12 cellular contexts compared by ENCODE assay signal in genomic region chr17:41065829-41066624, GRCh38. TPM values are rescaled to one million over a fixed set of nuclear protein-coding genes. Genes with fewer than 3 reads are reported as not detected.
DNase-seq lines count a peak whose midpoint lies in the region; ATAC-seq, FAIRE-seq and TF ChIP-seq lines count a peak whose summit lies in the region.
"Had no signal": no experiment of that assay in that cellular context is flagged by ENCODE, and none has a peak within 500 bp of the region (broad histone marks: within the 10 kb centered on the region; RNA-seq: fewer than 3 reads in every experiment).

Gene KRTAP2-4, minus strand, starts transcription at chr17:41065879. Its CDS starts 34 bp downstream, at chr17:41065845.

- H3K36me3 ChIP-seq in astrocyte (ENCODE audit: insufficient read depth, low read length) = no peaks in the 10 kb centered on the region
- H3K36me3 ChIP-seq in H7 (replicated peaks; ENCODE audit: control insufficient read depth, insufficient read depth, low read length) = no peaks in the 10 kb centered on the region

- BruUV-seq in Calu3 (replicated peaks; lab: Mats Ljungman, UMichigan) = no TSS peak

- FAIRE-seq in astrocyte (lab: Jason Lieb, UNC) = peak; percentile 97

- no peaks in the 10 kb centered on the region for H3K79me2 ChIP-seq in astrocyte (ENCODE audit: insufficient read depth, low read length)

- H3K4me1 ChIP-seq in astrocyte (ENCODE audit: insufficient read depth, low read length) = peaks cover 37% of the 10 kb centered on the region

- H3K4me3 Mint-ChIP-seq in Calu3 (ENCODE audit: low read depth, unreplicated experiment) (no peak within 1 kb of the TSS), astrocyte (ENCODE audit: unreplicated experiment) (no peak within 1 kb of the TSS)
- H3K4me3 Mint-ChIP-seq: immature natural killer cell, nephron had no signal

- H3K27me3 Mint-ChIP-seq in Calu3 (ENCODE audit: unreplicated experiment) (no peaks in the 10 kb centered on the region), astrocyte (ENCODE audit: low read depth, unreplicated experiment) (no peaks in the 10 kb centered on the region)

- no peaks in the 10 kb centered on the region for H3K9me3 ChIP-seq in astrocyte (ENCODE audit: insufficient read depth, low read depth, low read length)

- H3K9me3 Mint-ChIP-seq in Calu3 (ENCODE audit: low read depth, unreplicated experiment) (no peaks in the 10 kb centered on the region), astrocyte (ENCODE audit: unreplicated experiment) (peaks cover 2% of the 10 kb centered on the region)
- H3K9me3 Mint-ChIP-seq: nephron had no signal

- peak within 1 kb of the TSS; percentile 16 for H3K4me2 ChIP-seq in astrocyte (ENCODE audit: low read length)

- ATAC-seq in GM21367 (IDR thresholded peaks at IDR 0.05; ENCODE audit: unreplicated experiment) = no peak

- peak within 1 kb of the TSS; percentile 86 for H3K27ac ChIP-seq in astrocyte (ENCODE audit: low read depth, low read length)

- H2AFZ ChIP-seq in astrocyte (ENCODE audit: low read depth, low read length) = no peak within 1 kb of the TSS

- peak within 1 kb of the TSS; percentile 25 for H3K27ac Mint-ChIP-seq in Calu3 (ENCODE audit: unreplicated experiment)
- peak within 1 kb of the TSS; percentile 83 for H3K27ac Mint-ChIP-seq in astrocyte (ENCODE audit: unreplicated experiment)
- H3K27ac Mint-ChIP-seq: immature natural killer cell, nephron had no signal

- H3K4me3 ChIP-seq in astrocyte (ENCODE audit: insufficient read depth, low read depth, low read length) = no peak within 1 kb of the TSS
- no peak within 1 kb of the TSS for H3K4me3 ChIP-seq in H7 (ENCODE audit: insufficient read depth, low read depth, low read length)

- no peaks in the 10 kb centered on the region for H3K27me3 ChIP-seq in astrocyte (ENCODE audit: insufficient read depth, low read length)
- H3K27me3 ChIP-seq in H7 (ENCODE audit: control insufficient read depth, insufficient read depth, low read length) = no peaks in the 10 kb centered on the region

- no peaks in the 10 kb centered on the region for H4K20me1 ChIP-seq in astrocyte (ENCODE audit: insufficient read depth, low read length)

- CTCF ChIA-PET in Calu3 (lab: Charles Lee) = interaction anchor here (1.0 kb wide), 1 partner anchor 147 kb away, joined by 6 read pairs; no protein-coding TSS in a partner anchor

- peaks cover 39% of the 10 kb centered on the region for H3K4me1 Mint-ChIP-seq in Calu3 (ENCODE audit: low read depth, unreplicated experiment)
- peaks cover 35% of the 10 kb centered on the region for H3K4me1 Mint-ChIP-seq in astrocyte (ENCODE audit: low read depth, unreplicated experiment)
- H3K4me1 Mint-ChIP-seq: nephron had no signal

- H3K36me3 Mint-ChIP-seq in Calu3 (ENCODE audit: insufficient read depth, unreplicated experiment) (peaks cover 4% of the 10 kb centered on the region), astrocyte (ENCODE audit: low read depth, unreplicated experiment) (no peaks in the 10 kb centered on the region)
- H3K36me3 Mint-ChIP-seq: immature natural killer cell had no signal

- DNase-seq in Calu3 (no peak), LHCN-M2 (ENCODE audit: low read depth) (peak; percentile 90), astrocyte (ENCODE audit: low read depth) (peak; percentile 99), kidney glomerular epithelial cell (lab: John Stamatoyannopoulos, UW) (peak; percentile 91), middle frontal gyrus (ENCODE audit: extremely low spot score, low spot score) (no peak), H7 (no peak), medulla oblongata (ENCODE audit: extremely low spot score) (no peak)
- DNase-seq: activated CD8-positive, alpha-beta memory T cell treated with anti-CD3 and anti-CD28 coated beads, Interleukin-2, amount 50 U/mL, for 4 hours; DMS79; immature natural killer cell had no signal

- H3K9ac ChIP-seq in astrocyte (ENCODE audit: low read length) = peak within 1 kb of the TSS; percentile 40

- intact Hi-C loops in Calu3 (cut with micrococcal nuclease; ENCODE audit: unreplicated experiment) = no loop called here

- TF ChIP-seq CTCF in Calu3 (IDR thresholded peaks at IDR 0.05; ENCODE audit: unreplicated experiment) (no peak), astrocyte (IDR thresholded peaks at IDR 0.05; ENCODE audit: insufficient read depth, low read depth, low read length) (no peak)

RNA-seq across cellular contexts. Expression of gene KRTAP2-4, which starts in this region (rescaled TPM):
- total RNA-seq in Calu3 (2022) (not detected in 2 replicates), LHCN-M2 (2014; rRNA removed) (not detected in 2 replicates), astrocyte (not detected in 2 replicates)
- polyA plus RNA-seq in LHCN-M2 (2012) = not detected
- total RNA-seq in H7 (2014; rRNA removed; shearing (Covaris generic)) = not detected in 2 replicates
- polyA plus RNA-seq: immature natural killer cell had no signal

Comparison
In these comparisons a context has a peak if more than half of its experiments do, and no peak if none do; other contexts are left out.
1. Peak in DNase-seq in LHCN-M2; RNA of the gene not detected or under 1 TPM.
2. Peak in DNase-seq, H3K27ac ChIP-seq, H3K9ac ChIP-seq and H3K4me2 ChIP-seq in astrocyte; RNA of the gene not detected or under 1 TPM.